In the genomic region with DNA sequence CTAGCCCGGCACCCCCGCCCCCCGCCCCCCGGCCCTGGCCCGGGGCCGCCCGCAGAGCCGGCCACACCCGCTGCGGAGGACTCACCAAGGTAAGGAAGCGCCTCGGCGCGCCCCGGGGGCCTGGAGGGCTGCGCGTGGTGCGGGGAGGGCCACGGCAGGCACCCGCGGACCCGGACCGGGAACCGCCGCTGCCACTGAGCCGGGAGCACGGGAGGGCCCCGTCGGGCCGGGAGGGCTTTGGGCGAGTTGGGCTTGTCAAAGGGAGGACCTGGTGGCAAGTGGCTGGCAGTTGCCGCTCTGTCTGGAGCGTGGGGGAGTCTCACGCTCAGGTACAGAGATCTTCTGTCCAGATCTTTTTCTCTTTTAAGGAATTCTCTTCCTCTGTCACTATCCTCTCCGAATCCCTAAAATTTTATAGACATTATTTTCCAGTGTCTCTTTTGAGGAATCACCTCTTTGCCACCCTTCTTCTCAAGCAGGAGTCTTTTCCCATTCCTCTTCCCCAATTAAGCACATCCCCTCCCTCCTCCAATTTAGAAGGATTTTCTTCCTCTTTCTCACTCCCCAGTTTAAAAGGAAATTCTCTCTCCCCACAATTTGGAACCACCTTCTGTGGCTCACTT, we compare ENCODE assay signal across 11 cellular contexts. TPM values are rescaled to one million over a fixed set of nuclear protein-coding genes. Genes with fewer than 3 reads are reported as not detected.
DNase-seq lines count a peak whose midpoint lies in the region; ATAC-seq, FAIRE-seq and TF ChIP-seq lines count a peak whose summit lies in the region.
"Had no signal": no experiment of that assay in that cellular context is flagged by ENCODE, and none has a peak within 500 bp of the region (broad histone marks: within the 10 kb centered on the region; RNA-seq: fewer than 3 reads in every experiment).

No MANE protein-coding gene starts in this region.

- H2AFZ ChIP-seq in GM12878 (ENCODE audit: control insufficient read depth, low read depth, low read length) = no peak overlapping the region

- intact Hi-C loops in GM12878 (cut with micrococcal nuclease; ENCODE audit: unreplicated experiment) = loop anchor here (5.0 kb wide), 1 partner anchor 363 kb away; no protein-coding TSS in a partner anchor

- no peaks in the 10 kb centered on the region for H3K79me2 ChIP-seq in GM12878 (ENCODE audit: control insufficient read depth, insufficient read depth, low read length)

- TF ChIP-seq CTCF in HFFc6 (IDR thresholded peaks at IDR 0.05) = no peak
- TF ChIP-seq CTCF in GM12878 (IDR thresholded peaks at IDR 0.05 in 2 of 3, conservative IDR thresholded peaks at IDR 0.05 in 1 of 3; ENCODE audit: control insufficient read depth in 2 of 3, extremely low read depth in 1 of 3, insufficient read depth in 1 of 3, low read depth in 3 of 3, low read length in 3 of 3) = no peak
- TF ChIP-seq CTCF in nephron progenitor cell (IDR thresholded peaks at IDR 0.05) = no peak
- TF ChIP-seq CTCF in foreskin fibroblast (IDR thresholded peaks at IDR 0.05; ENCODE audit: low read depth, low read length) = no peak

- no peak for TF ChIP-seq EP300 in GM12878 (IDR thresholded peaks at IDR 0.05; ENCODE audit: borderline replicate concordance in 1 of 2, control insufficient read depth in 1 of 2, low read depth in 2 of 2, low read length in 2 of 2)

- H3K4me2 ChIP-seq in GM12878 (ENCODE audit: control insufficient read depth, insufficient read depth) = peak overlapping the region; percentile 75

- ATAC-seq in GM12878 = no peak
- ATAC-seq in HG03520 (IDR thresholded peaks at IDR 0.05; ENCODE audit: unreplicated experiment) = no peak

- no peak overlapping the region for H3K27ac Mint-ChIP-seq in HFFc6
- no peak overlapping the region for H3K27ac Mint-ChIP-seq in nephron progenitor cell

- H4K20me1 ChIP-seq in GM12878 (ENCODE audit: control insufficient read depth, insufficient read depth) = peaks cover 2% of the 10 kb centered on the region; the same call in 1 of the 2 replicates

- WGBS in GM12878 (ENCODE audit: insufficient coverage, insufficient replicate concordance, low lambda C conversion rate, missing lambda C conversion rate) = 17% methylated on average over 15 of the region's 35 CpGs

- POLR2A ChIA-PET in GM12878 (lab: Charles Lee) = interaction anchor here (1.2 kb wide), 1 partner anchor 10 kb away, joined by 4 read pairs; no protein-coding TSS in a partner anchor

- RAD21 ChIA-PET in GM12878 (lab: Charles Lee; ENCODE audit: unreplicated experiment) = no interaction called here

- no peak overlapping the region; the same call in 1 of the 2 replicates for H3K9ac ChIP-seq in GM12878 (ENCODE audit: control insufficient read depth, insufficient read depth, low read length)

- CTCF ChIA-PET in GM12878 (lab: Yijun Ruan, JAX) = interaction anchor here (0.7 to 0.9 kb wide), 2 partner anchors 11 to 65 kb away, joined by 3 read pairs; partner anchors contain the start of gene LHX2

- peak overlapping the region; percentile 39 for H3K4me3 ChIP-seq in GM12878
- no peak overlapping the region for H3K4me3 ChIP-seq in foreskin fibroblast (ENCODE audit: low read depth in 1 of 2, low read length in 2 of 2)
- H3K4me3 ChIP-seq: SK-N-MC had no signal

- no peak overlapping the region for H3K27ac ChIP-seq in GM12878 (ENCODE audit: control insufficient read depth, insufficient read depth)
- H3K27ac ChIP-seq: SK-N-MC had no signal

- H3K36me3 ChIP-seq in GM12878 (ENCODE audit: control insufficient read depth in 2 of 2, insufficient read depth in 2 of 2, low read length in 1 of 2) = no peaks in the 10 kb centered on the region

- H3K9me3 Mint-ChIP-seq in HFFc6 (no peaks in the 10 kb centered on the region), nephron progenitor cell (peaks cover 3% of the 10 kb centered on the region)

- H3K4me3 Mint-ChIP-seq in HFFc6 (peak overlapping the region; percentile 44), nephron progenitor cell (peak overlapping the region; percentile 78)

- no peak for TF ChIP-seq POLR2A in GM12878 (IDR thresholded peaks at IDR 0.05; ENCODE audit: low read depth, low read length)

- no peak for TF ChIP-seq RAD21 in GM12878 (IDR thresholded peaks at IDR 0.05; ENCODE audit: insufficient read depth, low read depth, low read length)

- SMC1A ChIA-PET in GM12878 (lab: Charles Lee; ENCODE audit: uncharacterized antibody, unreplicated experiment) = interaction anchor here (0.7 to 7.6 kb wide), 4 partner anchors 28 to 59 kb away, joined by 3 to 55 read pairs (median 4); no protein-coding TSS in a partner anchor

- peaks cover 30% of the 10 kb centered on the region for H3K4me1 ChIP-seq in GM12878 (ENCODE audit: control insufficient read depth, insufficient read depth, low read length)

- no peaks in the 10 kb centered on the region for H3K36me3 Mint-ChIP-seq in HFFc6 (ENCODE audit: low read depth)
- no peaks in the 10 kb centered on the region for H3K36me3 Mint-ChIP-seq in nephron progenitor cell (ENCODE audit: low read depth)

- no peak for FAIRE-seq in GM12878 (lab: Jason Lieb, UNC)

- peaks cover 0 to 32% of the 10 kb centered on the region in 2 experiments; a peak in 1 of 4 replicates for H3K27me3 ChIP-seq in GM12878 (replicated peaks in 1 of 2; ENCODE audit: control insufficient read depth in 2 of 2, insufficient read depth in 2 of 2, low read length in 1 of 2)

- peaks cover 6% of the 10 kb centered on the region for H3K4me1 Mint-ChIP-seq in HFFc6 (ENCODE audit: low read depth)
- peaks cover 39% of the 10 kb centered on the region for H3K4me1 Mint-ChIP-seq in nephron progenitor cell

- peaks cover 70% of the 10 kb centered on the region for H3K27me3 Mint-ChIP-seq in HFFc6 (ENCODE audit: insufficient read depth)
- peaks cover 94% of the 10 kb centered on the region for H3K27me3 Mint-ChIP-seq in nephron progenitor cell (ENCODE audit: low read depth, poor library complexity)

- DNase-seq in NCI-H146 (lab: John Stamatoyannopoulos, UW) = peak; percentile 16
- no peak for DNase-seq in NCI-H146 treated with DMSO at 0.1 percent for 48 hours (lab: John Stamatoyannopoulos, UW; ENCODE audit: unreplicated experiment)
- no peak for DNase-seq in HFFc6
- no peak for DNase-seq in GM12878 (ENCODE audit: low read depth, low spot score)
- DNase-seq in nephron progenitor cell = no peak
- no peak for DNase-seq in ACHN
- no peak for DNase-seq in foreskin fibroblast
- DNase-seq: effector CD8-positive, alpha-beta T cell; NCI-H1436 had no signal

- in situ Hi-C loops in GM12878 (cut with MboI) (no loop called here), ACHN (cut with HindIII; ENCODE audit: low pct_ligation_motif_present, low pct_unique_long_range_greater_than_20kb, low sequenced_read_pairs) (no loop called here)

- H3K9me3 ChIP-seq in GM12878 (replicated peaks; ENCODE audit: control insufficient read depth, insufficient read depth, low read length) = no peaks in the 10 kb centered on the region

- BruUV-seq in GM12878 (replicated peaks; lab: Mats Ljungman, UMichigan) = no TSS peak

TF ChIP-seq in GM12878, 131 proteins besides CTCF, POLR2A, EP300 and RAD21:
- TF ChIP-seq EGR1 (IDR thresholded peaks at IDR 0.05; ENCODE audit: borderline replicate concordance in 1 of 2, low read depth in 2 of 2, low read length in 2 of 2) (no peak), GATAD2B (conservative IDR thresholded peaks at IDR 0.05; ENCODE audit: low read depth) (peak; percentile 42), NFXL1 (IDR thresholded peaks at IDR 0.05; ENCODE audit: borderline replicate concordance) (peak; percentile 67; the same call in 1 of the 2 replicates), KLF5 (IDR thresholded peaks at IDR 0.05; ENCODE audit: partially characterized antibody) (no peak), IKZF1 (conservative IDR thresholded peaks at IDR 0.05) (peak; percentile 44; the same call in 1 of the 2 replicates)
- TF ChIP-seq, protein P1, sequence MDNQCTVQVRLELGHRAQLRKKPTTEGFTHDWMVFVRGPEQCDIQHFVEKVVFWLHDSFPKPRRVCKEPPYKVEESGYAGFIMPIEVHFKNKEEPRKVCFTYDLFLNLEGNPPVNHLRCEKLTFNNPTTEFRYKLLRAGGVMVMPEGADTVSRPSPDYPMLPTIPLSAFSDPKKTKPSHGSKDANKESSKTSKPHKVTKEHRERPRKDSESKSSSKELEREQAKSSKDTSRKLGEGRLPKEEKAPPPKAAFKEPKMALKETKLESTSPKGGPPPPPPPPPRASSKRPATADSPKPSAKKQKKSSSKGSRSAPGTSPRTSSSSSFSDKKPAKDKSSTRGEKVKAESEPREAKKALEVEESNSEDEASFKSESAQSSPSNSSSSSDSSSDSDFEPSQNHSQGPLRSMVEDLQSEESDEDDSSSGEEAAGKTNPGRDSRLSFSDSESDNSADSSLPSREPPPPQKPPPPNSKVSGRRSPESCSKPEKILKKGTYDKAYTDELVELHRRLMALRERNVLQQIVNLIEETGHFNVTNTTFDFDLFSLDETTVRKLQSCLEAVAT (IDR thresholded peaks at IDR 0.05) = 0 out of 2 replicates have a peak, but pooled peaks have one; percentile 27

RNA-seq across cellular contexts. Expression of gene LHX2, which starts 11.3 kb away (rescaled TPM):
- total RNA-seq in HFFc6 (2021; fragmentation: NEBNext Ultra II Directional; extraction: Animal tissue kit (Norgen Biotek cat#: 25700)) = not detected
- total RNA-seq in GM12878 (2013; cell fraction: nucleolus; rRNA removed) = 34.7 and 38.5 TPM in 2 replicates
- total RNA-seq in GM12878 (2014; rRNA removed) (6.0 and 8.0 TPM in 2 replicates), GM12878 (2014; rRNA removed; fragmentation: Illumina TruSeq; extraction: Trizol) (3.3 TPM in 2 replicates), GM12878 (2021) (9.0 and 10.3 TPM in 2 replicates)
- polyA plus RNA-seq in GM12878 (2011; ENCODE audit: low read depth) = 1.1 TPM
- polyA plus RNA-seq in GM12878 (2011; rRNA removed) (46.5 and 69.8 TPM in 2 replicates), GM12878 (2014; fragmentation: Illumina TruSeq; extraction: Trizol) (3.6 and 6.0 TPM in 2 replicates), GM12878 (2014; fragmentation: Nextera tagmentation; extraction: Ambion mirVana) (1 to 10 TPM in 1 of 2 experiments, under 1 TPM in 1; 0.82 to 2.6 TPM), GM12878 (2014; rRNA removed) (7.6 and 14.2 TPM in 2 replicates), GM12878 (2016; fragmentation: Nextera tagmentation; extraction: Ambion mirVana) (1 to 10 TPM; 2.6 to 4.6 TPM)
- 109 and 126 TPM in 2 replicates for polyA plus RNA-seq in GM12878 (2011; cell fraction: cytosol; rRNA removed)
- polyA plus RNA-seq in GM12878 (2011; cell fraction: nucleus; rRNA removed) = 225 and 243 TPM in 2 replicates
- 1.7 and 4.5 TPM in 2 replicates for polyA plus RNA-seq in GM12878 (2012)
- 38.6 and 76.6 TPM in 2 replicates for polyA minus RNA-seq in GM12878 (2011; rRNA and poly(A)+ RNA removed)
- polyA minus RNA-seq in GM12878 (2011; cell fraction: cytosol; rRNA and poly(A)+ RNA removed) = 49.9 and 53.2 TPM in 2 replicates
- polyA minus RNA-seq in GM12878 (2011; cell fraction: nucleus; rRNA and poly(A)+ RNA removed) = 34.7 and 46.5 TPM in 2 replicates

Comparison
In these comparisons a context has a peak if more than half of its experiments do, and no peak if none do; other contexts are left out.
1. RNA of gene LHX2, which starts 11.3 kb away (total RNA-seq): 3.3 to 38.5 TPM in GM12878; not detected in HFFc6; every median in the first group is over 4 times any median in the second.